In the genomic region with DNA sequence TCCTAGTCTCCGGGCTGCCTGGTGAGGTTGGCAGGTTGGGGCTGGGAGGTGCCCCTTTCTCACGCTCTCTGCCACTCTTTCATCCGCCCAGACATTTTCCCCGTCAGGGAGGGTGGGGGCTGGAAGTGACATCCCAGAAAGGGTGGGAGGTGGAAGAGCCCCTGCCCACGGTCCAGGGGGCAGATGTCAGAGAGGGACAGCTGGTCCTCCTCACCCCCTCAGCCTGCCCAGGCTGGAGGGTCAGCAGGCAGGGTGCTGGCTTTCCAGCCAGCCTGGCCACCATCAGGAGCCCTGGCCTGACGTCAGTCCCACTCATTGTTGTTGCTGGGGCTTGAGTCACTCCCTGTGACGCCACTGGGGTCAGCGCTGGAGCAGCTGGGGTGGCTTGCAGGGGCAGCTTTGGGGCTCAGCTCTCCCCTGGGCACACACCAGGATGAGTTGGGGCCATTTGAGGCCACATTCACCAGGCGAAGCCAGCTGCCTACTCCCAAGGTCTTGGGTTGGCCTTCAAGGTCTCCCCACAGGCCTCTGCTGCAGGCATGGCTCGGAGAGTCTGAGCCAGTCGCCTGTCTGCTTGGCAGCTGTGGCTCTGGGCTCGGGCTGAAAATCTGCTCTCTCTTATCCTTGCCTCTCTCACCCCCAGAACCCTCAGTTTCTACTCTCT, we compare ENCODE assay signal across 11 cellular contexts. TPM values are rescaled to one million over a fixed set of nuclear protein-coding genes. Genes with fewer than 3 reads are reported as not detected.
DNase-seq lines count a peak whose midpoint lies in the region; ATAC-seq and TF ChIP-seq lines count a peak whose summit lies in the region.
"Had no signal": no experiment of that assay in that cellular context is flagged by ENCODE, and none has a peak within 500 bp of the region (broad histone marks: within the 10 kb centered on the region; RNA-seq: fewer than 3 reads in every experiment).

No MANE protein-coding gene starts in this region.

- no peak overlapping the region for H3K4me3 Mint-ChIP-seq in stimulated activated effector memory CD8-positive, alpha-beta T cell treated with anti-CD3 and anti-CD28 coated beads, Interleukin-12 subunit alpha, Interleukin-12 subunit beta, amount 100 ng/mL, for 72 hours

- H3K27me3 ChIP-seq in left ventricle myocardium inferior (ENCODE audit: low read depth), result no peaks in the 10 kb centered on the region
- H3K27me3 ChIP-seq: breast epithelium had no signal

- TF ChIP-seq CTCF in cardiac fibroblast (IDR thresholded peaks at IDR 0.05; ENCODE audit: low read depth, low read length) (no peak), left ventricle myocardium inferior (IDR thresholded peaks at IDR 0.05; ENCODE audit: borderline replicate concordance) (no peak)

- H3K36me3 ChIP-seq in left ventricle myocardium inferior, result peaks cover 7% of the 10 kb centered on the region
- H3K36me3 ChIP-seq: breast epithelium had no signal

- H3K36me3 Mint-ChIP-seq in stimulated activated effector memory CD8-positive, alpha-beta T cell treated with anti-CD3 and anti-CD28 coated beads, Interleukin-12 subunit alpha, Interleukin-12 subunit beta, amount 100 ng/mL, for 72 hours, result peaks cover 2% of the 10 kb centered on the region

- H3K4me3 ChIP-seq in cardiac fibroblast (replicated peaks in 1 of 2; ENCODE audit: low read depth in 2 of 2, low read length in 2 of 2), result no peak overlapping the region
- no peak overlapping the region for H3K4me3 ChIP-seq in left ventricle myocardium inferior
- H3K4me3 ChIP-seq: breast epithelium had no signal

- DNase-seq in HT1080 (ENCODE audit: low read depth), result peak; percentile 69
- peak; percentile 91 to 92 for DNase-seq in cardiac fibroblast (ENCODE audit: low read depth in 2 of 2)
- peak; percentile 79 for DNase-seq in left ventricle myocardium inferior
- no peak for DNase-seq in stimulated activated effector memory CD8-positive, alpha-beta T cell treated with anti-CD3 and anti-CD28 coated beads, Interleukin-12 subunit alpha, Interleukin-12 subunit beta, amount 100 ng/mL, for 72 hours (ENCODE audit: low spot score in 2 of 2)
- no peak for DNase-seq in NOMO-1 treated with dmso at 0.1 percent for 144 hours (lab: John Stamatoyannopoulos, UW; ENCODE audit: unreplicated experiment)
- DNase-seq in NCI-H510A (lab: John Stamatoyannopoulos, UW), result no peak
- DNase-seq: NCI-H2081 treated with DMSO at 0.1 percent for 48 hours, retina had no signal

- peak overlapping the region; percentile 63 for H3K27ac Mint-ChIP-seq in stimulated activated effector memory CD8-positive, alpha-beta T cell treated with anti-CD3 and anti-CD28 coated beads, Interleukin-12 subunit alpha, Interleukin-12 subunit beta, amount 100 ng/mL, for 72 hours

- H3K9me3 ChIP-seq in left ventricle myocardium inferior (replicated peaks), result no peaks in the 10 kb centered on the region
- H3K9me3 ChIP-seq: breast epithelium had no signal

- H3K4me1 ChIP-seq in left ventricle myocardium inferior, result peaks cover 36% of the 10 kb centered on the region
- H3K4me1 ChIP-seq: breast epithelium had no signal

- intact Hi-C loops in left ventricle myocardium inferior (cut with micrococcal nuclease), result no loop called here

- no peaks in the 10 kb centered on the region for H3K9me3 Mint-ChIP-seq in stimulated activated effector memory CD8-positive, alpha-beta T cell treated with anti-CD3 and anti-CD28 coated beads, Interleukin-12 subunit alpha, Interleukin-12 subunit beta, amount 100 ng/mL, for 72 hours

- peaks cover 21% of the 10 kb centered on the region for H3K4me1 Mint-ChIP-seq in stimulated activated effector memory CD8-positive, alpha-beta T cell treated with anti-CD3 and anti-CD28 coated beads, Interleukin-12 subunit alpha, Interleukin-12 subunit beta, amount 100 ng/mL, for 72 hours

- ATAC-seq in stimulated activated effector memory CD8-positive, alpha-beta T cell treated with anti-CD3 and anti-CD28 coated beads, Interleukin-12 subunit alpha, Interleukin-12 subunit beta, amount 100 ng/mL, for 72 hours, result no peak
- ATAC-seq in GM21737 (IDR thresholded peaks at IDR 0.05; ENCODE audit: unreplicated experiment) (no peak), GM18498 (IDR thresholded peaks at IDR 0.05; ENCODE audit: unreplicated experiment) (no peak)

- peak overlapping the region; percentile 81 for H3K27ac ChIP-seq in left ventricle myocardium inferior (replicated peaks)

RNA-seq across cellular contexts. Expression of a gene that starts 5.7 kb away (rescaled TPM):
- 75.0 and 105 TPM in 2 replicates for total RNA-seq in HT1080 (2014; rRNA removed; shearing (Covaris generic))
- polyA plus RNA-seq in HT1080 (2015; cell fraction: cytosol; rRNA removed), result 65.6 and 74.4 TPM in 2 replicates
- 51.2 and 53.7 TPM in 2 replicates for polyA plus RNA-seq in HT1080 (2015; cell fraction: nucleus; rRNA removed)
- total RNA-seq in left ventricle myocardium inferior, result 23.8 TPM

RNA-seq across cellular contexts. Expression of a gene that starts 12.9 kb away (rescaled TPM):
- 0.88 and 1.2 TPM in 2 replicates for total RNA-seq in HT1080 (2014; rRNA removed; shearing (Covaris generic))
- 2.6 and 3.8 TPM in 2 replicates for polyA plus RNA-seq in HT1080 (2015; cell fraction: cytosol; rRNA removed)
- polyA plus RNA-seq in HT1080 (2015; cell fraction: nucleus; rRNA removed), result 4.5 and 4.8 TPM in 2 replicates
- total RNA-seq in left ventricle myocardium inferior, result 55.5 TPM

RNA-seq across cellular contexts. Expression of a gene that starts 15.4 kb away (rescaled TPM):
- total RNA-seq in HT1080 (2014; rRNA removed; shearing (Covaris generic)), result not detected in 2 replicates
- not detected in 2 replicates for polyA plus RNA-seq in HT1080 (2015; cell fraction: cytosol; rRNA removed)
- polyA plus RNA-seq in HT1080 (2015; cell fraction: nucleus; rRNA removed), result not detected in 2 replicates
- 0.30 TPM for total RNA-seq in left ventricle myocardium inferior

RNA-seq across cellular contexts. Expression of a gene that starts 57.4 kb away (rescaled TPM):
- total RNA-seq in HT1080 (2014; rRNA removed; shearing (Covaris generic)), result 0.39 and 1.5 TPM in 2 replicates
- polyA plus RNA-seq in HT1080 (2015; cell fraction: cytosol; rRNA removed), result 0.13 and 0.50 TPM in 2 replicates
- polyA plus RNA-seq in HT1080 (2015; cell fraction: nucleus; rRNA removed), result 1.4 and 3.0 TPM in 2 replicates
- 20.0 TPM for total RNA-seq in left ventricle myocardium inferior

Comparison
In these comparisons a context has a peak if more than half of its experiments do, and no peak if none do; other contexts are left out.
1. DNase-seq: peak in HT1080 (single experiment), cardiac fibroblast (2 of 2) and left ventricle myocardium inferior (single experiment); none in stimulated activated effector memory CD8-positive, alpha-beta T cell treated with anti-CD3 and anti-CD28 coated beads, Interleukin-12 subunit alpha, Interleukin-12 subunit beta, amount 100 ng/mL, for 72 hours (0 of 2), NOMO-1 treated with dmso at 0.1 percent for 144 hours (single experiment) and NCI-H510A (single experiment).
2. RNA of a gene that starts 12.9 kb away (total RNA-seq): 55.5 TPM in left ventricle myocardium inferior (single experiment); 0.88 to 1.2 TPM in HT1080; every median in the first group is over 10 times any median in the second.